In genomic region chr7:10939911-10940747, GRCh38 we compare ENCODE assay signal across 8 cellular contexts. TPM values are rescaled to one million over a fixed set of nuclear protein-coding genes. Genes with fewer than 3 reads are reported as not detected.
DNase-seq lines count a peak whose midpoint lies in the region; ATAC-seq and TF ChIP-seq lines count a peak whose summit lies in the region.

No MANE protein-coding gene starts in this region.

- H3K9me3 ChIP-seq in osteoblast (ENCODE audit: low read depth, low read length) (no peaks in the 10 kb centered on the region), thoracic aorta (no peaks in the 10 kb centered on the region)

- peaks cover 14% of the 10 kb centered on the region for H3K36me3 ChIP-seq in osteoblast (ENCODE audit: insufficient read depth, low read length)
- H3K36me3 ChIP-seq in thoracic aorta: peaks cover 14% of the 10 kb centered on the region

- peak overlapping the region; percentile 93 for H3K4me3 ChIP-seq in GM08714 (ENCODE audit: low read length)
- peak overlapping the region; percentile 91 for H3K4me3 ChIP-seq in NB4 (ENCODE audit: low read depth, low read length)
- H3K4me3 ChIP-seq in osteoblast (ENCODE audit: insufficient read depth, low read length): peak overlapping the region; percentile 94
- H3K4me3 ChIP-seq in thoracic aorta: peak overlapping the region; percentile 93

- in situ Hi-C loops in SK-MEL-5 (cut with HindIII; ENCODE audit: low pct_unique_long_range_greater_than_20kb, low sequenced_read_pairs): no loop called here

- peak; percentile 87 for ATAC-seq in HG02571 (IDR thresholded peaks at IDR 0.05; ENCODE audit: unreplicated experiment)
- ATAC-seq in thoracic aorta (ENCODE audit: insufficient number of reproducible peaks, low FRiP score, low read depth): peak; percentile 96

- H3K4me1 Mint-ChIP-seq in glutamatergic neuron (ENCODE audit: low read depth, unreplicated experiment): peaks cover 8% of the 10 kb centered on the region

- no peaks in the 10 kb centered on the region for H3K9me3 Mint-ChIP-seq in glutamatergic neuron (ENCODE audit: unreplicated experiment)

- peaks cover 47% of the 10 kb centered on the region for H3K79me2 ChIP-seq in osteoblast (ENCODE audit: insufficient read depth, low read length)

- no peak for TF ChIP-seq CTCF in NB4 (IDR thresholded peaks at IDR 0.05; ENCODE audit: low read depth, low read length)
- TF ChIP-seq CTCF in glutamatergic neuron (IDR thresholded peaks at IDR 0.05; ENCODE audit: partially characterized antibody, unreplicated experiment): no peak
- no peak for TF ChIP-seq CTCF in osteoblast (IDR thresholded peaks at IDR 0.05; ENCODE audit: extremely low read depth, low read depth, low read length)
- TF ChIP-seq CTCF in thoracic aorta (IDR thresholded peaks at IDR 0.05): no peak

- no peaks in the 10 kb centered on the region for H3K27me3 Mint-ChIP-seq in glutamatergic neuron (ENCODE audit: unreplicated experiment)

- peaks cover 9% of the 10 kb centered on the region for H4K20me1 ChIP-seq in osteoblast (ENCODE audit: insufficient read depth, low read length)

- H3K27me3 ChIP-seq in osteoblast (ENCODE audit: insufficient read depth, low read length): no peaks in the 10 kb centered on the region
- H3K27me3 ChIP-seq in thoracic aorta (replicated peaks; ENCODE audit: insufficient read depth): no peaks in the 10 kb centered on the region

- H3K27ac ChIP-seq in osteoblast (ENCODE audit: low read depth, low read length) (peak overlapping the region; percentile 99), thoracic aorta (peak overlapping the region; percentile 89 to 92)

- H3K27ac Mint-ChIP-seq in glutamatergic neuron (ENCODE audit: unreplicated experiment): no peak overlapping the region

- peak overlapping the region; percentile 99 for H2AFZ ChIP-seq in osteoblast (ENCODE audit: low read length)

- no peaks in the 10 kb centered on the region for H3K36me3 Mint-ChIP-seq in glutamatergic neuron (ENCODE audit: unreplicated experiment)

- peak overlapping the region; percentile 97 for H3K4me2 ChIP-seq in osteoblast (ENCODE audit: insufficient read depth, low read length)

- TF ChIP-seq POLR2A in NB4 (IDR thresholded peaks at IDR 0.05; ENCODE audit: extremely low read depth, insufficient read length): peak; percentile 96

- peak; percentile 99 for DNase-seq in NB4 (ENCODE audit: low read depth)
- DNase-seq in SK-MEL-5 (ENCODE audit: low read depth, low spot score): peak; percentile 97
- DNase-seq in activated naive CD4-positive, alpha-beta T cell treated with anti-CD3 and anti-CD28 coated beads, Interleukin-2, amount 50 U/mL, for 16 hours: peak; percentile 90
- DNase-seq in glutamatergic neuron: peak; percentile 85
- peak; percentile 98 for DNase-seq in osteoblast (ENCODE audit: insufficient read length, low spot score, missing footprints)
- DNase-seq in thoracic aorta (ENCODE audit: low spot score): peak; percentile 75

- peaks cover 18% of the 10 kb centered on the region for H3K4me1 ChIP-seq in osteoblast (ENCODE audit: insufficient read depth, low read length)
- H3K4me1 ChIP-seq in thoracic aorta (ENCODE audit: control insufficient read depth in 1 of 2, low read depth in 2 of 2): peaks cover 24 to 39% of the 10 kb centered on the region in 2 donors

- no peak overlapping the region for H3K4me3 Mint-ChIP-seq in glutamatergic neuron (ENCODE audit: unreplicated experiment)

RNA-seq across cellular contexts. Expression of gene PHF14, which starts 33.5 kb away (rescaled TPM):
- total RNA-seq in SK-MEL-5 (2014; rRNA removed; shearing (Covaris generic)): 46.2 and 48.5 TPM in 2 replicates
- polyA plus RNA-seq in SK-MEL-5 (2015; cell fraction: cytosol; rRNA removed): 32.8 and 34.4 TPM in 2 replicates
- polyA plus RNA-seq in SK-MEL-5 (2015; cell fraction: nucleus; rRNA removed): 50.9 and 51.2 TPM in 2 replicates
- total RNA-seq in glutamatergic neuron (ENCODE audit: unreplicated experiment) (90.1 TPM), osteoblast (36.9 and 38.0 TPM in 2 replicates), thoracic aorta (10 to 100 TPM; 26.5 to 46.1 TPM)

Comparison
In these comparisons a context has a peak if more than half of its experiments do, and no peak if none do; other contexts are left out.
1. Peak in every context shown above with its lines: DNase-seq, ATAC-seq, H3K4me3 ChIP-seq and H3K27ac ChIP-seq.